8 cellular contexts compared by ENCODE assay signal in the genomic region with DNA sequence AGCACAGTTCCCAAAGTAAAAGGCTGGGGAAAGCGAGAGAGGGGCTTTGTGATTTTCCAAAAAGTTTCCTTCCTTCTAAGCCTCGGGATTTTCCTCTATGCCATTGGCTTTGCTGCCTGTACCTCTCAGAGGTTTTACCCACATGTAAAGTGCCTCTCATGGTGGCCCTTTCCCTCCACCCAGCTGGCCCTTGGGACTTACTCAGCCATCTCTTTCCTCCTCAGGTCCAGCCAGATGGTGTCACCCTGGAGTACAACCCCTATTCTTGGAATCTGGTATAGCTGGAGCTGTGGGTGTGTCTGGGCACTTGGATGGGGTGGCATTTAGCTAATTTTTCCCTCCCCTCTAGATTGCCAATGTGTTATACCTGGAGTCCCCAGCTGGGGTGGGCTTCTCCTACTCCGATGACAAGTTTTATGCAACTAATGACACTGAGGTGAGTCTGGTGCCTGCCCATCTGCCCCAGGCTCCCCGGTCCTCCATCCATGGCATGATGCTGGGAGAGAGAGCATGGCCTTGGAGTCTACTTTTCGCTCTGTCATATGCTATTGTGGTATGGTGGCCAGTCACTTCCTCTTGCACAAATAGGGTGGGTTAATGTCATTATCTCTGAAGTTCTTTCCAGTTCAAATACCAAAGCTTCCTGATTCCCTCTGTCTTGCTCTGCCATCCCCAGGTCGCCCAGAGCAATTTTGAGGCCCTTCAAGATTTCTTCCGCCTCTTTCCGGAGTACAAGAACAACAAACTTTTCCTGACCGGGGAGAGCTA. TPM values are rescaled to one million over a fixed set of nuclear protein-coding genes. Genes with fewer than 3 reads are reported as not detected.
DNase-seq lines count a peak whose midpoint lies in the region; ATAC-seq and TF ChIP-seq lines count a peak whose summit lies in the region.

No MANE protein-coding gene starts in this region.

- peak overlapping the region; percentile 89 for H3K4me2 ChIP-seq in OCI-LY3 (ENCODE audit: low read length)

- H3K4me1 Mint-ChIP-seq in activated CD4-positive, alpha-beta T cell treated with anti-CD3 and anti-CD28 coated beads for 36 hours = peaks cover 31% of the 10 kb centered on the region
- H3K4me1 Mint-ChIP-seq in dendritic cell treated with granulocyte-macrophage colony-stimulating factor and Interleukin-4, amounts not matched to agents 40 ng/mL and 50 ng/mL, for 4 days (ENCODE audit: low read depth) = peaks cover 44% of the 10 kb centered on the region

- no peaks in the 10 kb centered on the region for H3K9me3 Mint-ChIP-seq in activated CD4-positive, alpha-beta T cell treated with anti-CD3 and anti-CD28 coated beads for 36 hours (ENCODE audit: low read depth)
- H3K9me3 Mint-ChIP-seq in dendritic cell treated with granulocyte-macrophage colony-stimulating factor and Interleukin-4, amounts not matched to agents 40 ng/mL and 50 ng/mL, for 4 days = no peaks in the 10 kb centered on the region

- POLR2A ChIA-PET in activated CD4-positive, alpha-beta T cell treated with anti-CD3 and anti-CD28 coated beads for 36 hours (lab: Charles Lee) = interaction anchor here (2.2 kb wide), 1 partner anchor 11 kb away, joined by 7 read pairs; a partner anchor contains a TSS

- peaks cover 6% of the 10 kb centered on the region for H3K36me3 ChIP-seq in OCI-LY3 (replicated peaks; ENCODE audit: low read depth, low read length)
- peaks cover 12% of the 10 kb centered on the region for H3K36me3 ChIP-seq in mucosa of stomach (ENCODE audit: control insufficient read depth, insufficient read depth, low read length)

- peaks cover 16% of the 10 kb centered on the region for H3K36me3 Mint-ChIP-seq in activated CD4-positive, alpha-beta T cell treated with anti-CD3 and anti-CD28 coated beads for 36 hours (ENCODE audit: low read depth)
- H3K36me3 Mint-ChIP-seq in dendritic cell treated with granulocyte-macrophage colony-stimulating factor and Interleukin-4, amounts not matched to agents 40 ng/mL and 50 ng/mL, for 4 days (ENCODE audit: low read depth) = peaks cover 75% of the 10 kb centered on the region

- H3K4me3 Mint-ChIP-seq in activated CD4-positive, alpha-beta T cell treated with anti-CD3 and anti-CD28 coated beads for 36 hours = peak overlapping the region; percentile 89
- peak overlapping the region; percentile 85 for H3K4me3 Mint-ChIP-seq in dendritic cell treated with granulocyte-macrophage colony-stimulating factor and Interleukin-4, amounts not matched to agents 40 ng/mL and 50 ng/mL, for 4 days

- H3K79me2 ChIP-seq in OCI-LY3 (ENCODE audit: low read length) = no peaks in the 10 kb centered on the region

- H3K9ac ChIP-seq in OCI-LY3 (ENCODE audit: low read length) (peak overlapping the region; percentile 64; the same call in 1 of the 2 replicates), mucosa of stomach (ENCODE audit: low read length) (peak overlapping the region; percentile 70)

- peak overlapping the region; percentile 84 for H3K4me3 ChIP-seq in OCI-LY3 (ENCODE audit: low read length)
- peak overlapping the region; percentile 68 for H3K4me3 ChIP-seq in mucosa of stomach (ENCODE audit: low read length)

- peaks cover 11% of the 10 kb centered on the region for H3K4me1 ChIP-seq in OCI-LY3 (ENCODE audit: low read length)
- peaks cover 12% of the 10 kb centered on the region for H3K4me1 ChIP-seq in mucosa of stomach (ENCODE audit: control insufficient read depth, insufficient read depth, low read length)

- no peak overlapping the region for H3K27ac ChIP-seq in OCI-LY3 (ENCODE audit: low read length)

- no peak for DNase-seq in activated CD4-positive, alpha-beta T cell treated with anti-CD3 and anti-CD28 coated beads for 36 hours
- no peak for DNase-seq in activated CD4-positive, alpha-beta T cell treated with anti-CD3 and anti-CD28 coated beads, Interleukin-2, amount 50 U/mL, for 48 hours
- no peak for DNase-seq in stimulated activated naive CD4-positive, alpha-beta T cell (lab: John Stamatoyannopoulos, UW)
- no peak for DNase-seq in NCI-H2081 (lab: John Stamatoyannopoulos, UW)
- no peak for DNase-seq in activated CD4-positive, CD25-positive, alpha-beta regulatory T cell (lab: John Stamatoyannopoulos, UW)

- intact Hi-C loops in activated CD4-positive, alpha-beta T cell treated with anti-CD3 and anti-CD28 coated beads for 36 hours (cut with DNase I, micrococcal nuclease) = no loop called here
- intact Hi-C loops in dendritic cell treated with granulocyte-macrophage colony-stimulating factor and Interleukin-4, amounts not matched to agents 40 ng/mL and 50 ng/mL, for 4 days (cut with micrococcal nuclease) = no loop called here

- no peaks in the 10 kb centered on the region for H3K9me3 ChIP-seq in OCI-LY3 (ENCODE audit: insufficient read depth, low read length)
- no peaks in the 10 kb centered on the region for H3K9me3 ChIP-seq in mucosa of stomach (ENCODE audit: control insufficient read depth, low read length)

- TF ChIP-seq CTCF in OCI-LY3 (IDR thresholded peaks at IDR 0.05; ENCODE audit: low read depth, low read length) = no peak

- CTCF ChIA-PET in activated CD4-positive, alpha-beta T cell treated with anti-CD3 and anti-CD28 coated beads for 36 hours (lab: Charles Lee) = interaction anchor here (1.3 to 1.7 kb wide), 5 partner anchors 11 to 41 kb away, joined by 3 to 5 read pairs (median 4); a partner anchor contains a TSS

- no peaks in the 10 kb centered on the region for H4K20me1 ChIP-seq in OCI-LY3 (ENCODE audit: insufficient read depth, low read length)

- H3K27me3 Mint-ChIP-seq in activated CD4-positive, alpha-beta T cell treated with anti-CD3 and anti-CD28 coated beads for 36 hours = no peaks in the 10 kb centered on the region
- H3K27me3 Mint-ChIP-seq in dendritic cell treated with granulocyte-macrophage colony-stimulating factor and Interleukin-4, amounts not matched to agents 40 ng/mL and 50 ng/mL, for 4 days = no peaks in the 10 kb centered on the region

- H3K27me3 ChIP-seq in OCI-LY3 (ENCODE audit: low read depth, low read length) = no peaks in the 10 kb centered on the region
- no peaks in the 10 kb centered on the region for H3K27me3 ChIP-seq in mucosa of stomach (ENCODE audit: control insufficient read depth, insufficient read depth, low read length)

- H2AFZ ChIP-seq in OCI-LY3 (ENCODE audit: low read depth, low read length) = no peak overlapping the region

- peak overlapping the region; percentile 37 for H3K27ac Mint-ChIP-seq in activated CD4-positive, alpha-beta T cell treated with anti-CD3 and anti-CD28 coated beads for 36 hours
- peak overlapping the region; percentile 84 for H3K27ac Mint-ChIP-seq in dendritic cell treated with granulocyte-macrophage colony-stimulating factor and Interleukin-4, amounts not matched to agents 40 ng/mL and 50 ng/mL, for 4 days

- ATAC-seq in activated CD4-positive, alpha-beta T cell treated with anti-CD3 and anti-CD28 coated beads for 36 hours = no peak

RNA-seq across cellular contexts. Expression of a gene that starts 1.1 kb away (rescaled TPM):
- total RNA-seq in activated CD4-positive, alpha-beta T cell treated with anti-CD3 and anti-CD28 coated beads for 36 hours = 10 to 100 TPM; 36.4 to 45.6 TPM

RNA-seq across cellular contexts. Expression of a gene that starts 1.2 kb away (rescaled TPM):
- 1 to 10 TPM; 1.2 to 1.9 TPM for total RNA-seq in activated CD4-positive, alpha-beta T cell treated with anti-CD3 and anti-CD28 coated beads for 36 hours

RNA-seq across cellular contexts. Expression of a gene that starts 4.8 kb away (rescaled TPM):
- 1 to 10 TPM in 1 of 2 experiments, under 1 TPM in 1; 0.66 to 1.0 TPM for total RNA-seq in activated CD4-positive, alpha-beta T cell treated with anti-CD3 and anti-CD28 coated beads for 36 hours

RNA-seq across cellular contexts. Expression of a gene that starts 11.2 kb away (rescaled TPM):
- total RNA-seq in activated CD4-positive, alpha-beta T cell treated with anti-CD3 and anti-CD28 coated beads for 36 hours = 10 to 100 TPM in 1 of 2 experiments, 1 to 10 TPM in 1; 9.4 to 10.7 TPM

RNA-seq across cellular contexts. Expression of a gene that starts 19.7 kb away (rescaled TPM):
- total RNA-seq in activated CD4-positive, alpha-beta T cell treated with anti-CD3 and anti-CD28 coated beads for 36 hours = 1 to 10 TPM; 5.6 to 7.0 TPM
